In the genomic region with DNA sequence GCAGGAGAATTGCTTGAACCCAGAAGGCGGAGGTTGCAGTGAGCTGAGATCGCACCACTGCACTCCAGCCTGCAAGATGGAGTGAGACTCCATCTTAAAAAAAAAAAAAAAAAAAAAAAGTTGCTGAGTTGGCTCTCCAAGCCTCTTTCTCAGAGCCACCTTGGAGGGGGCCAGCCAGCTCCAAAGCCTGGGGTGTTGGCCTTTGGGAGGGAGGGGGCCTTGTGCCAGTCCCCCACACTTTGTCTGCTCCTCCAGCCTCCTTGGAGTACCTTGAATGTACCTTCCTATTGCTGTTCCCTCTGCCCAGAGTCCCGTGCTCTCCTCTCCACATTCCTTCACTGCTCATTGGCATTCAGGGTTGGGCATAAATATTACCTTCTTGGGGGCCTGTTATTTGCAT, we compare ENCODE assay signal across 13 cellular contexts.
DNase-seq lines count a peak whose midpoint lies in the region; ATAC-seq and TF ChIP-seq lines count a peak whose summit lies in the region.
"Had no signal": no experiment of that assay in that cellular context is flagged by ENCODE, and none has a peak within 500 bp of the region (broad histone marks: within the 10 kb centered on the region; RNA-seq: fewer than 3 reads in every experiment).

No MANE protein-coding gene starts in this region.

- TF ChIP-seq POLR2A in esophagus muscularis mucosa (IDR thresholded peaks at IDR 0.05; ENCODE audit: low read depth) (no peak), gastrocnemius medialis (IDR thresholded peaks at IDR 0.05) (no peak)

- H3K9me3 ChIP-seq in CD4-positive, alpha-beta memory T cell (ENCODE audit: control insufficient read depth in 1 of 2, low read length in 2 of 2), result no peaks in the 10 kb centered on the region
- H3K9me3 ChIP-seq in Panc1 (ENCODE audit: control insufficient read depth, insufficient read depth, low read depth, low read length) (no peaks in the 10 kb centered on the region), esophagus muscularis mucosa (no peaks in the 10 kb centered on the region), gastrocnemius medialis (no peaks in the 10 kb centered on the region), HAP-1 (no peaks in the 10 kb centered on the region)

- TF ChIP-seq EP300 in esophagus muscularis mucosa (IDR thresholded peaks at IDR 0.05), result no peak

- H3K4me3 ChIP-seq in CD4-positive, alpha-beta memory T cell (ENCODE audit: low read length in 2 of 2), result peak overlapping the region in 1 of 2 donors; percentile 15
- H3K4me3 ChIP-seq in Panc1 (ENCODE audit: low read depth in 2 of 2, low read length in 2 of 2), result no peak overlapping the region
- H3K4me3 ChIP-seq in esophagus muscularis mucosa, result no peak overlapping the region
- H3K4me3 ChIP-seq in gastrocnemius medialis, result no peak overlapping the region
- no peak overlapping the region for H3K4me3 ChIP-seq in HAP-1
- H3K4me3 ChIP-seq: GM23338 had no signal

- intact Hi-C loops in CD4-positive, alpha-beta memory T cell (cut with micrococcal nuclease), result loop anchor here (1.0 kb wide), 3 partner anchors 37 to 274 kb away; a partner anchor contains a TSS
- intact Hi-C loops in Panc1 (cut with micrococcal nuclease; ENCODE audit: unreplicated experiment) (no loop called here), esophagus muscularis mucosa (cut with DNase I) (no loop called here), gastrocnemius medialis (cut with DNase I; ENCODE audit: low total_unique reads) (no loop called here)

- peaks cover 59% of the 10 kb centered on the region for H3K4me1 ChIP-seq in CD4-positive, alpha-beta memory T cell (ENCODE audit: insufficient read depth, low read length)
- H3K4me1 ChIP-seq in Panc1 (ENCODE audit: control insufficient read depth, insufficient read depth, low read length) (peaks cover 65% of the 10 kb centered on the region), esophagus muscularis mucosa (peaks cover 72 to 77% (median 74%) of the 10 kb centered on the region in 4 donors), gastrocnemius medialis (peaks cover 23 to 28% of the 10 kb centered on the region in 2 donors), HAP-1 (peaks cover 8% of the 10 kb centered on the region)

- 100% methylated on average over 3 of the region's 3 CpGs for WGBS in esophagus muscularis mucosa

- no peaks in the 10 kb centered on the region for H3K27me3 Mint-ChIP-seq in CD4-positive, alpha-beta memory T cell

- no peak for ATAC-seq in Panc1
- ATAC-seq in gastrocnemius medialis, result no peak
- ATAC-seq in GM18873 (IDR thresholded peaks at IDR 0.05; ENCODE audit: low FRiP score, unreplicated experiment), result no peak
- ATAC-seq: GM23338 had no signal

- in situ Hi-C loops in Panc1 (cut with HindIII; ENCODE audit: low pct_unique_long_range_greater_than_20kb, low sequenced_read_pairs), result no loop called here
- in situ Hi-C loops in gastrocnemius medialis (cut with MboI; ENCODE audit: low sequenced_read_pairs in 4 of 4), result no loop called here
- in situ Hi-C loops in GM13976 (cut with MboI; ENCODE audit: low sequenced_read_pairs, unreplicated experiment), result no loop called here
- in situ Hi-C loops in HAP-1 (cut with MboI; ENCODE audit: low sequenced_read_pairs), result no loop called here

- H3K36me3 ChIP-seq in CD4-positive, alpha-beta memory T cell (ENCODE audit: insufficient read depth, low read length), result no peaks in the 10 kb centered on the region
- H3K36me3 ChIP-seq in Panc1 (ENCODE audit: control insufficient read depth, insufficient read depth, low read length) (no peaks in the 10 kb centered on the region), esophagus muscularis mucosa (peaks cover 0 to 4% (median 0%) of the 10 kb centered on the region in 4 donors), gastrocnemius medialis (no peaks in the 10 kb centered on the region), HAP-1 (replicated peaks) (no peaks in the 10 kb centered on the region)

- no peak for TF ChIP-seq CTCF in Panc1 (IDR thresholded peaks at IDR 0.05)
- no peak for TF ChIP-seq CTCF in esophagus muscularis mucosa (IDR thresholded peaks at IDR 0.05)
- no peak for TF ChIP-seq CTCF in gastrocnemius medialis (IDR thresholded peaks at IDR 0.05 in 4 of 5, conservative IDR thresholded peaks at IDR 0.05 in 1 of 5)
- no peak for TF ChIP-seq CTCF in GM13976 (IDR thresholded peaks at IDR 0.05; ENCODE audit: borderline replicate concordance, control extremely low read depth, extremely low read depth, insufficient read depth, missing control alignments)

- no peaks in the 10 kb centered on the region for H3K9me3 Mint-ChIP-seq in CD4-positive, alpha-beta memory T cell
- H3K9me3 Mint-ChIP-seq: GM23338 had no signal

- peak overlapping the region; percentile 93 for H3K27ac ChIP-seq in CD4-positive, alpha-beta memory T cell (ENCODE audit: low read depth, low read length)
- H3K27ac ChIP-seq in Panc1 (ENCODE audit: low read length) (peak overlapping the region; percentile 93), esophagus muscularis mucosa (replicated peaks in 1 of 4) (peak overlapping the region; percentile 55 to 62 (median 60)), gastrocnemius medialis (peak overlapping the region; percentile 20 to 82 (median 76))

- H3K27me3 ChIP-seq in CD4-positive, alpha-beta memory T cell (ENCODE audit: insufficient read depth, low read length), result no peaks in the 10 kb centered on the region
- H3K27me3 ChIP-seq in Panc1 (ENCODE audit: control insufficient read depth, insufficient read depth, low read length), result no peaks in the 10 kb centered on the region
- no peaks in the 10 kb centered on the region for H3K27me3 ChIP-seq in esophagus muscularis mucosa
- no peaks in the 10 kb centered on the region for H3K27me3 ChIP-seq in gastrocnemius medialis
- H3K27me3 ChIP-seq in HAP-1 (ENCODE audit: low read depth), result no peaks in the 10 kb centered on the region

- H3K4me1 Mint-ChIP-seq in CD4-positive, alpha-beta memory T cell, result peaks cover 25 to 73% (median 56%) of the 10 kb centered on the region in 4 donors

- peaks cover 0 to 9% of the 10 kb centered on the region in 2 donors for H3K36me3 Mint-ChIP-seq in CD4-positive, alpha-beta memory T cell

- BruUV-seq in Panc1 (replicated peaks; lab: Mats Ljungman, UMichigan), result no TSS peak

- H3K27ac Mint-ChIP-seq in CD4-positive, alpha-beta memory T cell, result peak overlapping the region; percentile 96 to 100 (median 100)
- H3K27ac Mint-ChIP-seq: GM23338 had no signal

- POLR2A ChIA-PET in CD4-positive, alpha-beta memory T cell (lab: Charles Lee; ENCODE audit: partially characterized antibody), result interaction anchor here (1.0 to 5.3 kb wide), 5 partner anchors 14 to 61 kb away, joined by 3 to 58 read pairs (median 14); a partner anchor contains a TSS
- POLR2A ChIA-PET in Panc1 (lab: Charles Lee), result interaction anchor here (0.6 to 0.7 kb wide), 2 partner anchors 21 to 23 kb away, joined by 3 to 7 read pairs; no protein-coding TSS in a partner anchor

- no peak for DNase-seq in CD4-positive, alpha-beta memory T cell
- DNase-seq in Panc1 (ENCODE audit: low read depth, low spot score) (no peak), esophagus muscularis mucosa (ENCODE audit: extremely low spot score) (no peak), gastrocnemius medialis (no peak), GM13976 (ENCODE audit: low spot score) (no peak), HAP-1 (ENCODE audit: low spot score in 2 of 2) (no peak), NCI-H510A treated with DMSO at 0.1 percent for 48 hours (lab: John Stamatoyannopoulos, UW) (no peak)
- DNase-seq: activated effector memory CD4-positive, alpha-beta T cell treated with anti-CD3 and anti-CD28 coated beads, Interleukin-2, amount 50 U/mL, for 16 hours; islet precursor cell; NCI-H1417; NCI-H524 had no signal

- CTCF ChIA-PET in CD4-positive, alpha-beta memory T cell (lab: Charles Lee; ENCODE audit: partially characterized antibody), result interaction anchor here (0.7 to 1.8 kb wide), 3 partner anchors 58 to 590 kb away, joined by 4 to 6 read pairs (median 4); no protein-coding TSS in a partner anchor
- CTCF ChIA-PET in Panc1 (lab: Charles Lee), result no interaction called here

- peak overlapping the region in 7 of 8 donors; percentile 17 to 79 (median 70) for H3K4me3 Mint-ChIP-seq in CD4-positive, alpha-beta memory T cell
- H3K4me3 Mint-ChIP-seq: GM23338 had no signal
